ENCODE assay signal across 1 cellular context in genomic region chr14:104085032-104085888, GRCh38.
TF ChIP-seq lines count a peak whose summit lies in the region.

Gene ASPG, plus strand, starts transcription at chr14:104085700. Its CDS starts 71 bp downstream, at chr14:104085771.

TF ChIP-seq in WTC11, 78 proteins besides CTCF, POLR2A, EP300 and RAD21 (continued from another document):
- TF ChIP-seq AR (CRISPR knock-in tag; IDR thresholded peaks at IDR 0.05) (no peak), JAZF1 (CRISPR knock-in tag; IDR thresholded peaks at IDR 0.05) (no peak), RORB (CRISPR knock-in tag; IDR thresholded peaks at IDR 0.05) (no peak), JUN (CRISPR knock-in tag; IDR thresholded peaks at IDR 0.05) (no peak), CREM (CRISPR knock-in tag; IDR thresholded peaks at IDR 0.05) (no peak), FOXP4 (CRISPR knock-in tag; IDR thresholded peaks at IDR 0.05) (no peak)
